3 cellular contexts compared by ENCODE assay signal in the genomic region with DNA sequence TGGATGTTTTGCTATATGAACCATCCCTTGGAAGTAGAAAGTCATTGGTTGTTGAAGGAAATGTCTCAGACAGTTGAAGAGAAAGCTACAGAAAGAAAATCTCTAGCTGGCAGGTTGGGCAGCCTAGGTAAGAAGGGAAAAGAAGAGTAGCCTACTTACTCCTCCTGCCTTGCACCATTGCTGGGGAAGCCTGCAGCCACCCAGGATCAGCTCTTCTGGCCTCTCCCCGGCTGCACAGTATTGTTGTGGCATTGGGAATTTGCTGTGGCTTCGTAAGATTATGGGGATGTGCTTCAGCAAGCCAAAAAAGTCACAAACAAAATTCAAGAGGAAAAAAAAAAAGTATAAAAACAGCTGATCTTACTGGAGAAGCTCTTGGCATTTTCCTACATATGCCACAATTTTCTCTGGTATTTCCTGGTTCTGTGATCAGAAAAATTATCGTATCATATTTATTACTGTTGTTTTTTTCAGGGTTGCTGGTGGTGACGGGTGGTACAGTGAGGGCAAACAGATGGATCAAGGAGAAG.
TF ChIP-seq lines count a peak whose summit lies in the region.

No MANE protein-coding gene starts in this region.

TF ChIP-seq in SK-N-SH, 30 proteins besides CTCF, POLR2A, EP300 and RAD21:
- TF ChIP-seq TCF12 (IDR thresholded peaks at IDR 0.05) (peak; percentile 31; the same call in 1 of the 2 replicates), POLR2AphosphoS5 (IDR thresholded peaks at IDR 0.05; ENCODE audit: low read depth, low read length) (no peak), RXRA (IDR thresholded peaks at IDR 0.05; ENCODE audit: borderline replicate concordance, low read depth) (no peak), CHD2 (IDR thresholded peaks at IDR 0.05; ENCODE audit: low read length, partially characterized antibody) (no peak)

TF ChIP-seq in SK-N-SH treated with all-trans-retinoic acid at 6 μM for 48 hours, 23 proteins besides CTCF, POLR2A, EP300 and RAD21:
- TF ChIP-seq CREB5 (CRISPR knock-in tag; IDR thresholded peaks at IDR 0.05; ENCODE audit: low read depth) (no peak), ZNF70 (CRISPR knock-in tag; IDR thresholded peaks at IDR 0.05) (no peak), CSRNP3 (CRISPR knock-in tag; IDR thresholded peaks at IDR 0.05) (no peak), RARB (CRISPR knock-in tag; IDR thresholded peaks at IDR 0.05) (no peak), ARNTL (CRISPR knock-in tag; IDR thresholded peaks at IDR 0.05; ENCODE audit: borderline replicate concordance, low read depth) (no peak), ZNF8 (CRISPR knock-in tag; IDR thresholded peaks at IDR 0.05) (no peak), SNAI2 (CRISPR knock-in tag; IDR thresholded peaks at IDR 0.05) (no peak), CSDC2 (CRISPR knock-in tag; IDR thresholded peaks at IDR 0.05) (no peak), ZFP3 (CRISPR knock-in tag; IDR thresholded peaks at IDR 0.05) (no peak), TOX (CRISPR knock-in tag; IDR thresholded peaks at IDR 0.05; ENCODE audit: borderline replicate concordance) (no peak), PPARA (CRISPR knock-in tag; IDR thresholded peaks at IDR 0.05; ENCODE audit: borderline replicate concordance) (no peak), TSHZ2 (CRISPR knock-in tag; IDR thresholded peaks at IDR 0.05) (no peak), OSR1 (CRISPR knock-in tag; IDR thresholded peaks at IDR 0.05) (no peak), ZNF565 (CRISPR knock-in tag; conservative IDR thresholded peaks at IDR 0.05; ENCODE audit: low read depth) (no peak), ESRRG (CRISPR knock-in tag; IDR thresholded peaks at IDR 0.05) (no peak), PATZ1 (CRISPR knock-in tag; IDR thresholded peaks at IDR 0.05; ENCODE audit: borderline replicate concordance) (no peak), GLIS3 (CRISPR knock-in tag; IDR thresholded peaks at IDR 0.05) (no peak)

TF ChIP-seq in GM12878, 131 proteins besides CTCF, POLR2A, EP300 and RAD21:
- no peak for TF ChIP-seq SMARCA5 (IDR thresholded peaks at IDR 0.05)
- TF ChIP-seq, protein P1, sequence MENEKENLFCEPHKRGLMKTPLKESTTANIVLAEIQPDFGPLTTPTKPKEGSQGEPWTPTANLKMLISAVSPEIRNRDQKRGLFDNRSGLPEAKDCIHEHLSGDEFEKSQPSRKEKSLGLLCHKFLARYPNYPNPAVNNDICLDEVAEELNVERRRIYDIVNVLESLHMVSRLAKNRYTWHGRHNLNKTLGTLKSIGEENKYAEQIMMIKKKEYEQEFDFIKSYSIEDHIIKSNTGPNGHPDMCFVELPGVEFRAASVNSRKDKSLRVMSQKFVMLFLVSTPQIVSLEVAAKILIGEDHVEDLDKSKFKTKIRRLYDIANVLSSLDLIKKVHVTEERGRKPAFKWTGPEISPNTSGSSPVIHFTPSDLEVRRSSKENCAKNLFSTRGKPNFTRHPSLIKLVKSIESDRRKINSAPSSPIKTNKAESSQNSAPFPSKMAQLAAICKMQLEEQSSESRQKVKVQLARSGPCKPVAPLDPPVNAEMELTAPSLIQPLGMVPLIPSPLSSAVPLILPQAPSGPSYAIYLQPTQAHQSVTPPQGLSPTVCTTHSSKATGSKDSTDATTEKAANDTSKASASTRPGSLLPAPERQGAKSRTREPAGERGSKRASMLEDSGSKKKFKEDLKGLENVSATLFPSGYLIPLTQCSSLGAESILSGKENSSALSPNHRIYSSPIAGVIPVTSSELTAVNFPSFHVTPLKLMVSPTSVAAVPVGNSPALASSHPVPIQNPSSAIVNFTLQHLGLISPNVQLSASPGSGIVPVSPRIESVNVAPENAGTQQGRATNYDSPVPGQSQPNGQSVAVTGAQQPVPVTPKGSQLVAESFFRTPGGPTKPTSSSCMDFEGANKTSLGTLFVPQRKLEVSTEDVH (IDR thresholded peaks at IDR 0.05; ENCODE audit: low read depth, partially characterized antibody), result no peak
- TF ChIP-seq PRDM15 (CRISPR knock-in tag; IDR thresholded peaks at IDR 0.05), result no peak
- no peak for TF ChIP-seq KAT2A (conservative IDR thresholded peaks at IDR 0.05; ENCODE audit: control insufficient read depth, low read depth, low read length)
- no peak for TF ChIP-seq ZBTB33 (IDR thresholded peaks at IDR 0.05)
- TF ChIP-seq BMI1 (IDR thresholded peaks at IDR 0.05; ENCODE audit: borderline replicate concordance), result no peak
- no peak for TF ChIP-seq GATAD2B (conservative IDR thresholded peaks at IDR 0.05; ENCODE audit: low read depth)
